11 cellular contexts compared by ENCODE assay signal in the genomic region with DNA sequence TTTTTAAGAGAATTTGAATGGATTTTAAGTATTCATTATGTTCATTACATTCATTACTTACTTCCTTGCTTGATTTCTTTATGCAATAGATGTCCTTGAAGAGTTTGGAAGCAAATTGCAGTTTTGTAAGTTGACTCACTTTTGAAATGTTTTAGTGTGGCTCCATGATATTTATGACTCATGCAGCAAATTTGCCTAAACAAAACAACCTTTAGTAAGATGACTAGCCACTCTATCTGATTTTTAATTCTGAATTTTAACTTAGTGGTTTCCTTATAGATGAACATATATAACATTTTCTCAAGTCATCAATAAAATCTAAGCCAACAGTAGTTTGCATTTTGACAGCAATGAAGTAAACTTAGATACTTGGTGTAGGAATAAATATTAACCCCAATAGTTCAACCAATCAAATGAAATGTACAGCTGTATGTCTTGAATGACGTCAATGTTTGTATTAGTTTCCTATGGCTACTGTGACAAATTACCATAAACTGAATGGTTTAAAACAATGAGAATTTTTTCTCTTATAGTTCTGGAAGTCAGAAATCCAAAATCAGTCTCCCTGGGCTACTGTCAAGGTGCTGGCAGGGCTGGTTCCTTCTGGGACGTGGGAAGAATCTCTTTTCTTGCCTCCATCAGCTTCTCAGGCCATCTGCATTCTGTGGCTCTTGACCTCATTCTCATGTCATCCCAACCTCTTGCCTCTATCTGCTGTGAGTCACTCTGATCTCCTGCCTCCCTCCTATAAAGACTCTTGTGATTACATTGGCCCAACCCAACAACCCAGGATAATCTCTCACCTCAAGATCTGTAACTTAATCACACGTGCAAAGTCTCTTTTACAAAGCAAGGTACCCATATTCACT.
DNase-seq lines count a peak whose midpoint lies in the region; ATAC-seq, FAIRE-seq and TF ChIP-seq lines count a peak whose summit lies in the region.
"Had no signal": no experiment of that assay in that cellular context is flagged by ENCODE, and none has a peak within 500 bp of the region (broad histone marks: within the 10 kb centered on the region; RNA-seq: fewer than 3 reads in every experiment).

No MANE protein-coding gene starts in this region.

- H3K18ac ChIP-seq in mesenchymal stem cell (ENCODE audit: low read depth in 1 of 2, low read length in 2 of 2), result peak overlapping the region; percentile 19 to 83

- H2BK12ac ChIP-seq in mesenchymal stem cell (ENCODE audit: low read length in 2 of 2), result peak overlapping the region; percentile 11 to 45

- peak overlapping the region in 1 of 2 experiments; percentile 67 for H3K4ac ChIP-seq in mesenchymal stem cell (ENCODE audit: low read depth in 1 of 2, low read length in 2 of 2)

- no peak overlapping the region for H2BK15ac ChIP-seq in mesenchymal stem cell (ENCODE audit: low read depth, poor library complexity, severe bottlenecking)

- no peak for TF ChIP-seq CTCF in mammary epithelial cell (conservative IDR thresholded peaks at IDR 0.05 in 1 of 2, IDR thresholded peaks at IDR 0.05 in 1 of 2; ENCODE audit: extremely low read depth in 1 of 2, insufficient read depth in 1 of 2, low read depth in 1 of 2, low read length in 2 of 2)

- peaks cover 5% of the 10 kb centered on the region for H3K79me1 ChIP-seq in mesenchymal stem cell (replicated peaks; ENCODE audit: low read length, poor library complexity, severe bottlenecking)

- peak overlapping the region; percentile 97 for H2BK5ac ChIP-seq in mesenchymal stem cell (ENCODE audit: low read depth, low read length, poor library complexity, severe bottlenecking)

- DNase-seq in ACHN (peak; percentile 96), LHCN-M2 (ENCODE audit: low read depth) (peak; percentile 98), mammary epithelial cell (peak; percentile 89), mesenchymal stem cell (peak; percentile 98), frontal cortex (ENCODE audit: low spot score in 2 of 2) (no peak), hypothalamus (lab: John Stamatoyannopoulos, UW) (no peak)
- DNase-seq in activated CD8-positive, alpha-beta memory T cell treated with anti-CD3 and anti-CD28 coated beads, Interleukin-2, amount 50 U/mL, for 48 hours, result no peak
- DNase-seq: DMS153, NCI-H1092, nephron progenitor cell had no signal

- CTCF ChIA-PET in mammary epithelial cell (lab: Charles Lee; ENCODE audit: low non-redundant PET), result interaction anchor here (0.6 kb wide), 1 partner anchor 317 kb away, joined by 3 read pairs; no protein-coding TSS in a partner anchor

- no peak overlapping the region for H4K91ac ChIP-seq in mesenchymal stem cell (ENCODE audit: low read length)

- TSS peak; percentile 80 for BruUV-seq in mammary epithelial cell (replicated peaks; lab: Mats Ljungman, UMichigan)

- H3K4me1 ChIP-seq in mammary epithelial cell (ENCODE audit: insufficient read depth, low read length) (peaks cover 40% of the 10 kb centered on the region), mesenchymal stem cell (ENCODE audit: control insufficient read depth, insufficient read depth, low read depth, low read length) (peaks cover 18% of the 10 kb centered on the region)

- H3K9me3 ChIP-seq in mammary epithelial cell (replicated peaks; ENCODE audit: insufficient read depth, low read length) (no peaks in the 10 kb centered on the region), mesenchymal stem cell (ENCODE audit: control insufficient read depth, low read length) (no peaks in the 10 kb centered on the region)

- H2BK120ac ChIP-seq in mesenchymal stem cell (ENCODE audit: low read depth, low read length), result no peak overlapping the region

- H3K4me3 ChIP-seq in mammary epithelial cell (replicated peaks in 1 of 3; ENCODE audit: insufficient read depth in 1 of 3, low read depth in 2 of 3, low read length in 3 of 3), result no peak overlapping the region
- no peak overlapping the region for H3K4me3 ChIP-seq in mesenchymal stem cell (ENCODE audit: insufficient read depth in 1 of 2, low read depth in 1 of 2, low read length in 2 of 2)

- no peaks in the 10 kb centered on the region for H4K20me1 ChIP-seq in mammary epithelial cell (ENCODE audit: insufficient read depth, low read length)

- intact Hi-C loops in mammary epithelial cell (cut with micrococcal nuclease), result loop anchor here (2.0 to 5.0 kb wide), 2 partner anchors 160 to 267 kb away; no protein-coding TSS in a partner anchor

- dilution Hi-C loops in mammary epithelial cell (cut with HindIII; ENCODE audit: low sequenced_read_pairs), result no loop called here

- H2AK5ac ChIP-seq in mesenchymal stem cell (ENCODE audit: low read length, severe bottlenecking), result no peak overlapping the region

- H3K27me3 ChIP-seq in mammary epithelial cell (ENCODE audit: insufficient read depth, low read length), result no peaks in the 10 kb centered on the region
- H3K27me3 ChIP-seq in mesenchymal stem cell (ENCODE audit: control insufficient read depth in 1 of 2, insufficient read depth in 1 of 2, low read length in 2 of 2), result no peaks in the 10 kb centered on the region

- H3K4me2 ChIP-seq in mammary epithelial cell (ENCODE audit: insufficient read depth, low read depth, low read length) (peak overlapping the region; percentile 67), mesenchymal stem cell (ENCODE audit: low read length, poor library complexity, severe bottlenecking) (no peak overlapping the region)

- H3K23ac ChIP-seq in mesenchymal stem cell (ENCODE audit: low read length in 2 of 2), result no peak overlapping the region

- H3K27ac ChIP-seq in mammary epithelial cell (ENCODE audit: insufficient read depth, low read depth, low read length) (peak overlapping the region; percentile 97), mesenchymal stem cell (ENCODE audit: low read length, poor library complexity, severe bottlenecking) (peak overlapping the region; percentile 96)

- H3K79me2 ChIP-seq in mammary epithelial cell (ENCODE audit: insufficient read depth, low read length), result no peaks in the 10 kb centered on the region

- H2AFZ ChIP-seq in mammary epithelial cell (ENCODE audit: low read depth, low read length), result peak overlapping the region; percentile 41
- no peak overlapping the region for H2AFZ ChIP-seq in mesenchymal stem cell (ENCODE audit: low read depth, low read length)

- H3K9ac ChIP-seq in mammary epithelial cell (ENCODE audit: insufficient read depth, low read length), result peak overlapping the region; percentile 44
- peak overlapping the region; percentile 75 for H3K9ac ChIP-seq in mesenchymal stem cell (ENCODE audit: low read length)

- 26% methylated on average over 3 of the region's 3 CpGs for WGBS in mammary epithelial cell (ENCODE audit: low coverage, missing lambda C conversion rate)
- 0% methylated on average over 2 of the region's 3 CpGs for WGBS in mesenchymal stem cell

- ATAC-seq in HG02759 (IDR thresholded peaks at IDR 0.05; ENCODE audit: unreplicated experiment), result no peak

- peak overlapping the region; percentile 57 for H4K8ac ChIP-seq in mesenchymal stem cell (ENCODE audit: low read length)

- in situ Hi-C loops in ACHN (cut with HindIII; ENCODE audit: low pct_ligation_motif_present, low pct_unique_long_range_greater_than_20kb, low sequenced_read_pairs), result no loop called here
- in situ Hi-C loops in mammary epithelial cell (cut with MboI; ENCODE audit: low sequenced_read_pairs in 2 of 2), result no loop called here

- no peaks in the 10 kb centered on the region for H3K36me3 ChIP-seq in mammary epithelial cell (ENCODE audit: insufficient read depth, low read length)
- H3K36me3 ChIP-seq in mesenchymal stem cell (ENCODE audit: control insufficient read depth in 1 of 2, insufficient read depth in 2 of 2, low read depth in 1 of 2, low read length in 2 of 2), result no peaks in the 10 kb centered on the region

- no peak for FAIRE-seq in frontal cortex (lab: Jason Lieb, UNC)

- H3K14ac ChIP-seq in mesenchymal stem cell (ENCODE audit: low read length in 2 of 2), result no peak overlapping the region

Comparison
In these comparisons a context has a peak if more than half of its experiments do, and no peak if none do; other contexts are left out.
1. DNase-seq: peak in ACHN (single experiment), LHCN-M2 (single experiment), mammary epithelial cell (single experiment) and mesenchymal stem cell (single experiment); none in activated CD8-positive, alpha-beta memory T cell treated with anti-CD3 and anti-CD28 coated beads, Interleukin-2, amount 50 U/mL, for 48 hours (single experiment), frontal cortex (0 of 2) and hypothalamus (0 of 51).